In the genomic region with DNA sequence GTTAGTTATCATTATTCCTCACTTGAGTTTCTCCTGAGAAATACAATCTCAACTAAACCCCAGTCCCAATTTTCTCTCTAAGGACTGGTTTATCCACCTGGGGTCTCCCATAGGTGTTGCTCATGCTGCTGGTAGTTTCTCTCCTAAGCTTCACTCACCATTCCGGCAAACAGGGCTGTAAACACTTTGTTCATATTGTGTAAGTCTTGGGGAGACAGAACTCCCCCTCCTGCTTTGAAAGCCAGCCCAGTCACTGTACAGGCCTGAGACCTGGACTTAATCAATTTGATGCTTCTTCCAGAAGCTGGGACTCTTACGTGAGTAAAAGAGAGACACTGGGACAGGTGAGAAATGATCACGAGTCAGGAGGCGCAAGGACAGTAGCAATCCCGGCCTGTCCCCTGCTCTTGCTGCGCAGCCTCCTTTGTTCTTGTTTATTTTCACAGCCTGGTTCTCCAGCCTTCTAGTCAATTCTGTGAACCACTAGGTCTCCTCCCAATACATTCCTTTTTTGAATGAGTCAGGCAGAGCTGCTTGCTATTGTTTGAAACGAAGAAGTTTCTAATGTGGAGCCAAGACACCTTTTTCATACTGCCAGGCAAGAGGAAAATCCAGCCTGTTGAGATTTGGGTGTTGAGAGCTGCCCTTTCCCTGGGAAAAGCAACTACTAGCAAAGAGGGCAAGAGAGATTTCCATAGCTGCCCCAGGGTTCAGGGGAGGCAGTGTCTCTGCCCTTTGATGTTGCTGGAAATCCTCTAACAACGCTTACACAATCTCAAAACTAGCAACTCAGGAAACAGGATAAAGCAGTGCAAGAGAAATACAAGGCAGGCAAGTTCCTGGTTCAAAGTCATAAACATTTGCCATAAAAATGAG, we compare ENCODE assay signal across 9 cellular contexts. TPM values are rescaled to one million over a fixed set of nuclear protein-coding genes. Genes with fewer than 3 reads are reported as not detected.
DNase-seq lines count a peak whose midpoint lies in the region; ATAC-seq and TF ChIP-seq lines count a peak whose summit lies in the region.
"Had no signal": no experiment of that assay in that cellular context is flagged by ENCODE, and none has a peak within 500 bp of the region (broad histone marks: within the 10 kb centered on the region; RNA-seq: fewer than 3 reads in every experiment).

No MANE protein-coding gene starts in this region.

- peak; percentile 32 to 91 for DNase-seq in PC-9
- peak; percentile 12 to 84 for DNase-seq in dermis microvascular lymphatic vessel endothelial cell (ENCODE audit: low read depth in 2 of 2)
- no peak for DNase-seq in lower lobe of right lung
- peak; percentile 51 for DNase-seq in transverse colon
- no peak for DNase-seq in testis
- DNase-seq: activated B cell treated with CpG ODN at 0.5 μM for 24 hours, NCI-H748 treated with DMSO at 0.1 percent for 48 hours had no signal

- TF ChIP-seq CTCF in PC-9 (conservative IDR thresholded peaks at IDR 0.05) (no peak), lower lobe of right lung (IDR thresholded peaks at IDR 0.05) (no peak), transverse colon (IDR thresholded peaks at IDR 0.05) (no peak), testis (IDR thresholded peaks at IDR 0.05) (no peak)

- H3K36me3 ChIP-seq in PC-9 (ENCODE audit: low read depth): no peaks in the 10 kb centered on the region
- H3K36me3 ChIP-seq in lower lobe of right lung: no peaks in the 10 kb centered on the region
- no peaks in the 10 kb centered on the region for H3K36me3 ChIP-seq in transverse colon
- no peaks in the 10 kb centered on the region for H3K36me3 ChIP-seq in testis (ENCODE audit: low read depth, missing control alignments)

- no peaks in the 10 kb centered on the region for H3K79me2 ChIP-seq in PC-9 (ENCODE audit: low read depth)

- peaks cover 59% of the 10 kb centered on the region for H3K4me1 ChIP-seq in PC-9 (replicated peaks; ENCODE audit: insufficient read depth)
- peaks cover 23% of the 10 kb centered on the region for H3K4me1 ChIP-seq in lower lobe of right lung
- H3K4me1 ChIP-seq in transverse colon: peaks cover 14 to 55% (median 42%) of the 10 kb centered on the region in 4 donors
- no peaks in the 10 kb centered on the region for H3K4me1 ChIP-seq in testis

- no TSS peak for BruUV-seq in PC-9 (replicated peaks; lab: Mats Ljungman, UMichigan)

- H3K27me3 ChIP-seq in PC-9 (ENCODE audit: insufficient read depth, low read depth) (no peaks in the 10 kb centered on the region), lower lobe of right lung (ENCODE audit: low read depth) (no peaks in the 10 kb centered on the region), transverse colon (no peaks in the 10 kb centered on the region), testis (no peaks in the 10 kb centered on the region)

- peak overlapping the region; percentile 36; the same call in 1 of the 2 replicates for H2AFZ ChIP-seq in PC-9

- peaks cover 53% of the 10 kb centered on the region for H3F3A ChIP-seq in PC-9 (ENCODE audit: insufficient read depth, low read depth)

- no peaks in the 10 kb centered on the region for H3K9me3 ChIP-seq in PC-9 (ENCODE audit: insufficient read depth, low read depth)
- H3K9me3 ChIP-seq in lower lobe of right lung: no peaks in the 10 kb centered on the region
- no peaks in the 10 kb centered on the region for H3K9me3 ChIP-seq in transverse colon
- no peaks in the 10 kb centered on the region for H3K9me3 ChIP-seq in testis

- H3K27ac ChIP-seq in PC-9: peak overlapping the region; percentile 90
- peak overlapping the region; percentile 75 for H3K27ac ChIP-seq in lower lobe of right lung
- H3K27ac ChIP-seq in transverse colon: peak overlapping the region; percentile 86 to 92 (median 88)
- H3K27ac ChIP-seq in testis: peak overlapping the region in 1 of 2 donors; percentile 31

- ATAC-seq in lower lobe of right lung (peak; percentile 43 to 56), GM18519 (IDR thresholded peaks at IDR 0.05; ENCODE audit: low FRiP score, unreplicated experiment) (no peak), HG02678 (IDR thresholded peaks at IDR 0.05; ENCODE audit: unreplicated experiment) (no peak)

- H3K9me2 ChIP-seq in PC-9 (ENCODE audit: insufficient read depth): no peaks in the 10 kb centered on the region

- TF ChIP-seq POLR2A in transverse colon (IDR thresholded peaks at IDR 0.05): peak; percentile 54
- no peak for TF ChIP-seq POLR2A in testis (IDR thresholded peaks at IDR 0.05)

- WGBS in transverse colon (ENCODE audit: low coverage in 1 of 2), 2 donors: 37 to 54% methylated on average over 7 to 8 of the region's 8 CpGs
- WGBS in testis, 2 donors: 79 to 88% methylated on average over 8 of the region's 8 CpGs

- POLR2A ChIA-PET in PC-9 (lab: Charles Lee; ENCODE audit: unreplicated experiment): interaction anchor here (0.5 to 0.8 kb wide), 3 partner anchors 25 to 44 kb away, joined by 3 to 4 read pairs (median 4); partner anchors contain the start of genes GDF9 and UQCRQ

- H3K4me2 ChIP-seq in PC-9: peak overlapping the region; percentile 54

- intact Hi-C loops in PC-9 (cut with micrococcal nuclease; ENCODE audit: unreplicated experiment): no loop called here
- intact Hi-C loops in lower lobe of right lung (cut with DNase I): no loop called here
- intact Hi-C loops in transverse colon (cut with DNase I; ENCODE audit: low total_unique reads): no loop called here
- intact Hi-C loops in testis (cut with DNase I; ENCODE audit: low total_unique reads): no loop called here

- CTCF ChIA-PET in PC-9 (lab: Charles Lee): no interaction called here

- no peaks in the 10 kb centered on the region for H4K20me1 ChIP-seq in PC-9 (ENCODE audit: insufficient read depth)

- TF ChIP-seq EP300 in transverse colon (IDR thresholded peaks at IDR 0.05; ENCODE audit: low read depth): no peak

- H3K4me3 ChIP-seq in PC-9 (no peak overlapping the region; the same call in 1 of the 2 replicates), lower lobe of right lung (no peak overlapping the region), transverse colon (no peak overlapping the region), testis (no peak overlapping the region)

- in situ Hi-C loops in transverse colon (cut with MboI; ENCODE audit: low pct_ligation_motif_present in 1 of 4, low pct_unique_long_range_greater_than_20kb in 1 of 4, low sequenced_read_pairs in 3 of 4): loop anchor here in 2 of 4 donors (10.0 to 25.0 kb wide), 2 partner anchors 45 to 452 kb away; no protein-coding TSS in a partner anchor

RNA-seq across cellular contexts. Expression of gene SHROOM1, which starts 9.2 kb away (rescaled TPM):
- 23.3 and 23.5 TPM in 2 replicates for total RNA-seq in PC-9 (2021)
- 1.5 and 4.3 TPM in 2 replicates for total RNA-seq in dermis microvascular lymphatic vessel endothelial cell
- 17.3 TPM for total RNA-seq in lower lobe of right lung
- total RNA-seq in transverse colon: 100 to 1,000 TPM in 1 of 4 donors, 10 to 100 TPM in 3; 65.3 to 244 (median 77.3) TPM
- total RNA-seq in testis: 1 to 10 TPM; 9.0 to 9.6 TPM
- 2.1 TPM for polyA plus RNA-seq in testis (ENCODE audit: insufficient read depth, low read depth, low replicate concordance)

RNA-seq across cellular contexts. Expression of gene SOWAHA, which starts 26.6 kb away (rescaled TPM):
- total RNA-seq in PC-9 (2021) (not detected in 2 replicates), dermis microvascular lymphatic vessel endothelial cell (not detected in 2 replicates), lower lobe of right lung (0.18 TPM), transverse colon (10 to 100 TPM; 35.2 to 93.5 (median 76.0) TPM), testis (1 to 10 TPM; 1.2 to 1.3 TPM)
- polyA plus RNA-seq in testis (ENCODE audit: insufficient read depth, low read depth, low replicate concordance): 0.46 TPM
- total RNA-seq: activated B cell treated with CpG ODN at 0.5 μM for 24 hours had no signal

RNA-seq across cellular contexts. Expression of gene GDF9, which starts 26.6 kb away (rescaled TPM):
- 0.73 and 1.4 TPM in 2 replicates for total RNA-seq in PC-9 (2021)
- under 0.01 TPM in 1 of 2 replicates, not detected in the other for total RNA-seq in dermis microvascular lymphatic vessel endothelial cell
- 0.15 TPM for total RNA-seq in lower lobe of right lung
- under 1 TPM in 2 of 4 donors, not detected in 2; 0.27 to 0.79 TPM for total RNA-seq in transverse colon
- total RNA-seq in testis: 10 to 100 TPM in 1 of 2 donors, 1 to 10 TPM in 1; 5.7 to 13.5 TPM
- 14.2 TPM for polyA plus RNA-seq in testis (ENCODE audit: insufficient read depth, low read depth, low replicate concordance)

RNA-seq across cellular contexts. Expression of gene UQCRQ, which starts 26.8 kb away (rescaled TPM):
- total RNA-seq in PC-9 (2021) (414 and 446 TPM in 2 replicates), dermis microvascular lymphatic vessel endothelial cell (85.6 and 98.7 TPM in 2 replicates), lower lobe of right lung (271 TPM), transverse colon (100 to 1,000 TPM; 117 to 311 (median 239) TPM), testis (100 to 1,000 TPM; 154 to 171 TPM)
- 167 TPM for polyA plus RNA-seq in testis (ENCODE audit: insufficient read depth, low read depth, low replicate concordance)

RNA-seq across cellular contexts. Expression of gene LEAP2, which starts 33.8 kb away (rescaled TPM):
- total RNA-seq in PC-9 (2021) (4.4 and 4.5 TPM in 2 replicates), dermis microvascular lymphatic vessel endothelial cell (0.13 TPM in 2 replicates), lower lobe of right lung (1.7 TPM), transverse colon (1 to 10 TPM in 3 of 4 donors, under 1 TPM in 1; 0.20 to 5.9 (median 5.1) TPM), testis (1 to 10 TPM; 1.8 to 4.1 TPM)
- polyA plus RNA-seq in testis (ENCODE audit: insufficient read depth, low read depth, low replicate concordance): 3.6 TPM

Comparison
In these comparisons a context has a peak if more than half of its experiments do, and no peak if none do; other contexts are left out.
1. DNase-seq: peak in PC-9 (2 of 2), dermis microvascular lymphatic vessel endothelial cell (2 of 2) and transverse colon (single experiment); none in lower lobe of right lung (single experiment) and testis (single experiment).
2. ATAC-seq: peak in lower lobe of right lung (2 of 2); none in GM18519 (single experiment) and HG02678 (single experiment).
3. RNA of gene SOWAHA, which starts 26.6 kb away (total RNA-seq): 35.2 to 93.5 TPM in transverse colon; 1.2 to 1.3 TPM in testis, 0.18 TPM in lower lobe of right lung (single experiment), not detected in PC-9 and not detected in dermis microvascular lymphatic vessel endothelial cell; every median in the first group is over 10 times any median in the second.